In the genomic region with DNA sequence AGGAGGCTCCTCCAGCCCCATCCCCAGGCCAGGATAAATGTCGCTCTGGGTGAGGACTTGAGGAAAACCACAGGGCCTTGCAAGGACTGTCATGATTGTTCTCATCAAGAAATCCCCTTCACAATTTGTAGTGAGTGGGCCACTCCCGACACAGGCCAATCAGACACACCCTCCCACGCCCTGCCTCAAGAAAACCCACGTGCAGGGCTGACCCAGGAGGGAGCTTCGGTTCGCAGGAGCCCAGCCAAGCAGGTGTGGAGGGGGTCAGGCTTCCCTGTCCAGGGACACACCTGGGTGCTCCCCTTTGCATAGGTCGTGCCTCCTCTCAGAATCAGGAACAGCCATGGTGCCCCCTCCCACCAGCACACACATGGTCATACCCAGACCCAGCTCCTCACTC, we compare ENCODE assay signal across 26 cellular contexts. TPM values are rescaled to one million over a fixed set of nuclear protein-coding genes. Genes with fewer than 3 reads are reported as not detected.
"Had no signal": no experiment of that assay in that cellular context is flagged by ENCODE, and none has a peak within 500 bp of the region (broad histone marks: within the 10 kb centered on the region; RNA-seq: fewer than 3 reads in every experiment).

No MANE protein-coding gene starts in this region.

- H3K27me3 Mint-ChIP-seq: type B pancreatic cell had no signal

- H3K9me3 Mint-ChIP-seq: activated T-helper 2 cell treated with anti-CD3 and anti-CD28 coated beads, Interferon-gamma antibody, Interleukin-2, Interleukin-4, amounts not matched to agents 10 μg/mL and 5 μg/mL and 100 μg/mL, durations not matched to agents 14 hours and 24 hours and 36 hours; immature natural killer cell; type B pancreatic cell had no signal

- H3K27ac Mint-ChIP-seq: activated naive CD4-positive, alpha-beta T cell treated with anti-CD3 and anti-CD28 coated beads for 36 hours; activated T-helper 2 cell treated with anti-CD3 and anti-CD28 coated beads, Interferon-gamma antibody, Interleukin-2, Interleukin-4, amounts not matched to agents 10 μg/mL and 5 μg/mL and 100 μg/mL, durations not matched to agents 14 hours and 24 hours and 36 hours; immature natural killer cell; nephron progenitor cell; type B pancreatic cell; WTC11 had no signal

- H3K4me3 ChIP-seq: body of pancreas, left lung, thoracic aorta had no signal

- H3K36me3 Mint-ChIP-seq: immature natural killer cell had no signal

- DNase-seq: activated CD4-positive, alpha-beta T cell treated with anti-CD3 and anti-CD28 coated beads, Interleukin-2, amount 50 U/mL, for 4 hours; activated CD8-positive, alpha-beta memory T cell treated with anti-CD3 and anti-CD28 coated beads, Interleukin-2, amount 50 U/mL, for 48 hours; activated naive CD4-positive, alpha-beta T cell treated with anti-CD3 and anti-CD28 coated beads for 36 hours; activated T-cell treated with anti-CD3 and anti-CD28 coated beads, Interleukin-2, amount 50 U/mL, for 4 hours; caudate nucleus; effector memory CD4-positive, alpha-beta T cell; foreskin melanocyte; immature natural killer cell; kidney glomerular epithelial cell; mammary epithelial cell; nephron progenitor cell; nucleus accumbens; stimulated activated CD4-positive, alpha-beta T cell treated with anti-CD3 and anti-CD28 coated beads, Interleukin-4, amount 100 ng/mL, for 24 hours; stimulated activated naive CD4-positive, alpha-beta T cell treated with Interleukin-2 at 50 U/mL for 16 hours; T-helper 9 cell had no signal

- H2AFZ ChIP-seq: parathyroid adenoma had no signal

- ATAC-seq: activated T-cell treated with anti-CD3 and anti-CD28 coated beads, Interleukin-2, amount 50 U/mL, for 4 hours; body of pancreas; esophagus mucosa; left lung; WTC11 had no signal

- H3K79me2 ChIP-seq: parathyroid adenoma had no signal

- H3K4me1 ChIP-seq: parathyroid adenoma had no signal

- H3K27ac ChIP-seq: left lung, parathyroid adenoma, thoracic aorta had no signal

- H3K9me3 ChIP-seq: body of pancreas, left lung, thoracic aorta had no signal

- H3K4me3 Mint-ChIP-seq: activated naive CD4-positive, alpha-beta T cell treated with anti-CD3 and anti-CD28 coated beads for 36 hours; activated T-cell treated with anti-CD3 and anti-CD28 coated beads, Interleukin-2, amount 50 U/mL, for 4 hours; immature natural killer cell; nephron progenitor cell; type B pancreatic cell; WTC11 had no signal

- FAIRE-seq: endothelial cell of umbilical vein had no signal

- H3K36me3 ChIP-seq: left lung, thoracic aorta had no signal

- H3K9ac ChIP-seq: parathyroid adenoma had no signal

- H3K4me1 Mint-ChIP-seq: immature natural killer cell had no signal

- H3K27me3 ChIP-seq: body of pancreas, left lung had no signal

RNA-seq across cellular contexts. Expression of gene SHANK2, which starts 43.2 kb away (rescaled TPM):
- total RNA-seq: activated CD8-positive, alpha-beta memory T cell treated with anti-CD3 and anti-CD28 coated beads for 36 hours; activated naive CD4-positive, alpha-beta T cell treated with anti-CD3 and anti-CD28 coated beads for 36 hours; activated T-helper 2 cell treated with anti-CD3 and anti-CD28 coated beads, Interferon-gamma antibody, Interleukin-2, Interleukin-4, amounts not matched to agents 10 μg/mL and 5 μg/mL and 100 μg/mL, durations not matched to agents 14 hours and 24 hours and 36 hours; endothelial cell of umbilical vein; T-helper 1 cell treated with Interleukin-12 subunit alpha and Interleukin-12 subunit beta and Interleukin-4 antibody, amounts not matched to agents 30 ng/mL and 1 ng/mL, for 36 hours had no signal
- polyA plus RNA-seq: endothelial cell of umbilical vein, immature natural killer cell had no signal
